Comparison of ENCODE assay signal across 21 cellular contexts in the genomic region with DNA sequence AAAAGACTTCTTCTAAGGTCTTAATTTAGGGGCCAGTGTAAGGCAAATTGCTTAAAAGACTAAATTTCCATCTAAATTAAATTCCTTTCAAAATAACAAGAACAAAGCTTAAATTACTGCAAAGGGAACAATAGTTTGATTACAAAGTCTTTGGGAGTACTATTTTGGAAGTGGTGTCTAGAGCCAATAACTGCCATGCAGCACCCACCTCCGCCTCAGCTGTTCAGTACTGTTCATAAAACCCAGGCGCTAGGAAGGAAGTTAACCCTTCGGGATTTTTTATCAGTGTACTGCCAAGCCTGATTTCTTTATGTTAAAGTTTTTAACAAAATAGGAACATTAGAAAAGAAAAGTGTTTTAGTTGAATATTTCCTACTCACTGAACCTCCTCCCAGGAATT.
"Had no signal": no experiment of that assay in that cellular context is flagged by ENCODE, and none has a peak within 500 bp of the region (broad histone marks: within the 10 kb centered on the region; RNA-seq: fewer than 3 reads in every experiment).

No MANE protein-coding gene starts in this region.

- ATAC-seq: left colon; left ventricle myocardium superior; naive thymus-derived CD4-positive, alpha-beta T cell; psoas muscle; right lobe of liver; stimulated activated effector memory CD8-positive, alpha-beta T cell treated with anti-CD3 and anti-CD28 coated beads, Interleukin-12 subunit alpha, Interleukin-12 subunit beta, amount 100 ng/mL, for 72 hours; stimulated activated naive CD8-positive, alpha-beta T cell treated with anti-CD3 and anti-CD28 coated beads, Interleukin-15, Interleukin-2, amounts not matched to agents 100 U/mL and 50 U/mL, for 24 hours had no signal

- H3K27ac Mint-ChIP-seq: naive thymus-derived CD4-positive, alpha-beta T cell; nephron progenitor cell; stimulated activated effector memory CD8-positive, alpha-beta T cell treated with anti-CD3 and anti-CD28 coated beads, Interleukin-12 subunit alpha, Interleukin-12 subunit beta, amount 100 ng/mL, for 72 hours had no signal

- H3K36me3 ChIP-seq: right lobe of liver, tibial artery, upper lobe of left lung, uterus had no signal

- H3K4me2 ChIP-seq: hepatocyte had no signal

- H3K9me3 Mint-ChIP-seq: nephron progenitor cell had no signal

- H3K4me1 Mint-ChIP-seq: naive thymus-derived CD4-positive, alpha-beta T cell; nephron progenitor cell; stimulated activated effector memory CD8-positive, alpha-beta T cell treated with anti-CD3 and anti-CD28 coated beads, Interleukin-12 subunit alpha, Interleukin-12 subunit beta, amount 100 ng/mL, for 72 hours had no signal

- H3K27me3 ChIP-seq: dorsolateral prefrontal cortex, hepatocyte, right lobe of liver, tibial artery, upper lobe of left lung, uterus had no signal

- DNase-seq: effector CD8-positive, alpha-beta T cell; foreskin melanocyte; head of caudate nucleus; left colon; left ventricle myocardium superior; mesendoderm; naive thymus-derived CD4-positive, alpha-beta T cell; nephron progenitor cell; psoas muscle; retina; right lobe of liver; stimulated activated CD4-positive, alpha-beta T cell treated with anti-CD3 and anti-CD28 coated beads, Interleukin-4, amount 100 ng/mL, for 1 hour; stimulated activated CD8-positive, alpha-beta memory T cell treated with anti-CD3 and anti-CD28 coated beads, Interleukin-4, amount 100 ng/mL, for 48 hours; stimulated activated naive CD8-positive, alpha-beta T cell treated with anti-CD3 and anti-CD28 coated beads, Interleukin-15, Interleukin-2, amounts not matched to agents 100 U/mL and 50 U/mL, for 24 hours; tibial artery; upper lobe of left lung; uterus had no signal

- H3K4me1 ChIP-seq: psoas muscle, right lobe of liver, tibial artery, upper lobe of left lung, uterus had no signal

- H2AFZ ChIP-seq: hepatocyte had no signal

- H3K4me3 ChIP-seq: dorsolateral prefrontal cortex, hepatocyte, lung, psoas muscle, right lobe of liver, tibial artery, upper lobe of left lung, uterus had no signal

- H3K27ac ChIP-seq: dorsolateral prefrontal cortex, hepatocyte, psoas muscle, right lobe of liver, tibial artery, upper lobe of left lung, uterus had no signal

- H3K79me2 ChIP-seq: hepatocyte had no signal

- H3K36me3 Mint-ChIP-seq: naive thymus-derived CD4-positive, alpha-beta T cell; stimulated activated effector memory CD8-positive, alpha-beta T cell treated with anti-CD3 and anti-CD28 coated beads, Interleukin-12 subunit alpha, Interleukin-12 subunit beta, amount 100 ng/mL, for 72 hours had no signal

- H3K4me3 Mint-ChIP-seq: naive thymus-derived CD4-positive, alpha-beta T cell; nephron progenitor cell; stimulated activated effector memory CD8-positive, alpha-beta T cell treated with anti-CD3 and anti-CD28 coated beads, Interleukin-12 subunit alpha, Interleukin-12 subunit beta, amount 100 ng/mL, for 72 hours had no signal
